ENCODE assay signal across 28 cellular contexts in the genomic region with DNA sequence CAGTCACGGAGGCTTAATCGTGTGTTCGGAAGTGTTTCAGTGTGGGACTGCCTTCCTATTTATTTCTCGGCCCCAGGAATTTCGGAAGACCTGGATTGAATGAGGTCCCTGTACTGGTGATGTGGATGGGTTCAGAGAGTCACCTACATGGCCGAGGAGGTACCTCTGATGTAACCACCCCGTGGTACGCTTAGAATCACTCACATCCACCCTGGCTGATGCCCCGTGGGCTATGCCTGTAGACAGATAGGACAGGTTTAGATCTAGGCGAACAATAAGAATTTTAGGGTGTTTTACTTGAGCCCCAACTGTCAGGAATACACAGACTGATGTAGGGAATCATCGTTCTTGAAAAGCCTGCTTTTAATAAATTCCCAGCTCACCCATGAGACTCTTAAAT. TPM values are rescaled to one million over a fixed set of nuclear protein-coding genes. Genes with fewer than 3 reads are reported as not detected.
"Had no signal": no experiment of that assay in that cellular context is flagged by ENCODE, and none has a peak within 500 bp of the region (broad histone marks: within the 10 kb centered on the region; RNA-seq: fewer than 3 reads in every experiment).

No MANE protein-coding gene starts in this region.

- H3K36me3 Mint-ChIP-seq: activated naive CD4-positive, alpha-beta T cell treated with anti-CD3 and anti-CD28 coated beads, Interleukin-2, amount 50 U/mL, for 24 hours; WTC11 had no signal

- ATAC-seq: activated CD8-positive, alpha-beta T cell treated with anti-CD3 and anti-CD28 coated beads, Interleukin-2, amount 10 ng/mL, durations not matched to agents 7 days and 5 days; body of pancreas; Panc1; Right ventricle myocardium inferior; WTC11 had no signal

- DNase-seq: activated CD4-positive, alpha-beta T cell treated with anti-CD3 and anti-CD28 coated beads for 48 hours; activated CD4-positive, alpha-beta T cell treated with anti-CD3 and anti-CD28 coated beads, Interleukin-2, amount 50 U/mL, for 4 hours; activated CD4-positive, CD25-positive, alpha-beta regulatory T cell treated with anti-CD3 and anti-CD28 coated beads, Interleukin-2, amount 50 U/mL, for 72 hours; activated CD8-positive, alpha-beta T cell treated with anti-CD3 and anti-CD28 coated beads, Interleukin-2, amount 10 ng/mL, durations not matched to agents 7 days and 5 days; activated effector memory CD4-positive, alpha-beta T cell treated with Interleukin-2 at 50 U/mL for 16 hours; activated naive CD4-positive, alpha-beta T cell; activated T-cell treated with anti-CD3 and anti-CD28 coated beads, Interleukin-2, amount 50 U/mL, for 24 hours; body of pancreas; NCI-H1930; NCI-H2107; NCI-H2171 treated with DMSO at 0.1 percent for 48 hours; NCI-H226; NCI-H510A; NK-92 treated with Interleukin-12 subunit alpha and Interleukin-12 subunit beta, amount 100 ng/mL, for 24 hours; OCI-M1; RPMI8226; SJCRH30; SK-N-SH had no signal

- H3K9me3 Mint-ChIP-seq: activated naive CD4-positive, alpha-beta T cell treated with anti-CD3 and anti-CD28 coated beads, Interleukin-2, amount 50 U/mL, for 24 hours; activated T-cell treated with anti-CD3 and anti-CD28 coated beads, Interleukin-2, amount 50 U/mL, for 24 hours; activated T-helper 1 cell treated with anti-CD3 and anti-CD28 coated beads, Interleukin-12 subunit alpha, Interleukin-12 subunit beta, Interleukin-2, Interleukin-4 antibody, amounts not matched to agents 30 ng/mL and 10 ng/mL and 1 ng/mL, durations not matched to agents 14 hours and 24 hours and 36 hours; central memory CD8-positive, alpha-beta T cell; WTC11 had no signal

- H3K9me3 ChIP-seq: ascending aorta, body of pancreas, SJCRH30, SK-N-SH had no signal

- H3K27ac Mint-ChIP-seq: activated CD8-positive, alpha-beta T cell treated with anti-CD3 and anti-CD28 coated beads, Interleukin-2, amount 10 ng/mL, durations not matched to agents 7 days and 5 days; activated naive CD4-positive, alpha-beta T cell treated with anti-CD3 and anti-CD28 coated beads, Interleukin-2, amount 50 U/mL, for 24 hours; activated T-cell treated with anti-CD3 and anti-CD28 coated beads, Interleukin-2, amount 50 U/mL, for 24 hours; activated T-helper 1 cell treated with anti-CD3 and anti-CD28 coated beads, Interleukin-12 subunit alpha, Interleukin-12 subunit beta, Interleukin-2, Interleukin-4 antibody, amounts not matched to agents 30 ng/mL and 10 ng/mL and 1 ng/mL, durations not matched to agents 14 hours and 24 hours and 36 hours; WTC11 had no signal

- H3K4me1 Mint-ChIP-seq: central memory CD8-positive, alpha-beta T cell had no signal

- H3K4me3 Mint-ChIP-seq: activated CD8-positive, alpha-beta T cell treated with anti-CD3 and anti-CD28 coated beads, Interleukin-2, amount 10 ng/mL, durations not matched to agents 7 days and 5 days; activated naive CD4-positive, alpha-beta T cell treated with anti-CD3 and anti-CD28 coated beads, Interleukin-2, amount 50 U/mL, for 24 hours; activated T-cell treated with anti-CD3 and anti-CD28 coated beads, Interleukin-2, amount 50 U/mL, for 24 hours; activated T-helper 1 cell treated with anti-CD3 and anti-CD28 coated beads, Interleukin-12 subunit alpha, Interleukin-12 subunit beta, Interleukin-2, Interleukin-4 antibody, amounts not matched to agents 30 ng/mL and 10 ng/mL and 1 ng/mL, durations not matched to agents 14 hours and 24 hours and 36 hours; central memory CD8-positive, alpha-beta T cell had no signal

- H3K4me1 ChIP-seq: ascending aorta, body of pancreas, SJCRH30 had no signal

- H3K36me3 ChIP-seq: ascending aorta, SJCRH30 had no signal

- H3K27ac ChIP-seq: ascending aorta, body of pancreas, KMS-11, SJCRH30 had no signal

- H3K4me3 ChIP-seq: ascending aorta, body of pancreas, SJCRH30 had no signal

RNA-seq across cellular contexts. Expression of gene MPPED1, which starts 2.0 kb away (rescaled TPM):
- total RNA-seq: activated CD8-positive, alpha-beta T cell treated with anti-CD3 and anti-CD28 coated beads, Interleukin-2, amount 10 ng/mL, durations not matched to agents 7 days and 5 days; activated T-helper 1 cell treated with anti-CD3 and anti-CD28 coated beads, Interleukin-12 subunit alpha, Interleukin-12 subunit beta, Interleukin-2, Interleukin-4 antibody, amounts not matched to agents 30 ng/mL and 10 ng/mL and 1 ng/mL, durations not matched to agents 14 hours and 24 hours and 36 hours; ascending aorta; body of pancreas; MCF 10A; Right ventricle myocardium inferior; SJCRH30; T-helper 1 cell treated with Interleukin-12 subunit alpha and Interleukin-12 subunit beta and Interleukin-4 antibody, amounts not matched to agents 30 ng/mL and 1 ng/mL, for 36 hours had no signal
